8 cellular contexts compared by ENCODE assay signal in genomic region chr5:160421625-160422258, GRCh38. TPM values are rescaled to one million over a fixed set of nuclear protein-coding genes. Genes with fewer than 3 reads are reported as not detected.
DNase-seq lines count a peak whose midpoint lies in the region; ATAC-seq and TF ChIP-seq lines count a peak whose summit lies in the region.

Gene PTTG1, plus strand, starts transcription at chr5:160421855. Its CDS starts 458 bp downstream, at chr5:160422313.

- H3K4me1 Mint-ChIP-seq in activated CD4-positive, alpha-beta T cell treated with anti-CD3 and anti-CD28 coated beads, Interleukin-2, amount 10 ng/mL, durations not matched to agents 7 days and 5 days = peaks cover 72% of the 10 kb centered on the region

- no peaks in the 10 kb centered on the region for H3K36me3 ChIP-seq in liver (ENCODE audit: control insufficient read depth in 4 of 4, insufficient read depth in 3 of 4, low read depth in 1 of 4, low read length in 3 of 4)

- peak within 1 kb of the TSS; percentile 92 for H3K4me3 Mint-ChIP-seq in activated CD4-positive, alpha-beta T cell treated with anti-CD3 and anti-CD28 coated beads, Interleukin-2, amount 10 ng/mL, durations not matched to agents 7 days and 5 days

- no peaks in the 10 kb centered on the region for H3K27me3 ChIP-seq in liver (ENCODE audit: control insufficient read depth in 4 of 4, insufficient read depth in 4 of 4, low read length in 3 of 4)

- H3K9me3 Mint-ChIP-seq in activated CD4-positive, alpha-beta T cell treated with anti-CD3 and anti-CD28 coated beads, Interleukin-2, amount 10 ng/mL, durations not matched to agents 7 days and 5 days = no peaks in the 10 kb centered on the region

- H3K9me3 ChIP-seq in liver (ENCODE audit: control insufficient read depth in 4 of 4, low read length in 3 of 4) = no peaks in the 10 kb centered on the region

- H3K27ac ChIP-seq in liver (ENCODE audit: low read depth in 1 of 2, low read length in 2 of 2) = peak within 1 kb of the TSS; percentile 23 to 31

- ATAC-seq in GM19351 (IDR thresholded peaks at IDR 0.05; ENCODE audit: unreplicated experiment) (peak; percentile 65), HG03520 (IDR thresholded peaks at IDR 0.05; ENCODE audit: unreplicated experiment) (peak; percentile 54)

- H3K4me1 ChIP-seq in liver (ENCODE audit: control insufficient read depth in 4 of 4, insufficient read depth in 4 of 4, low read length in 3 of 4) = peaks cover 3 to 19% (median 10%) of the 10 kb centered on the region in 4 donors

- CTCF ChIA-PET in activated CD4-positive, alpha-beta T cell treated with anti-CD3 and anti-CD28 coated beads, Interleukin-2, amount 10 ng/mL, durations not matched to agents 7 days and 5 days (lab: Charles Lee) = interaction anchor here (0.6 to 5.4 kb wide), 3 partner anchors 17 to 1251 kb away, joined by 3 to 52 read pairs (median 4); no protein-coding TSS in a partner anchor

- no peaks in the 10 kb centered on the region for H3K27me3 Mint-ChIP-seq in activated CD4-positive, alpha-beta T cell treated with anti-CD3 and anti-CD28 coated beads, Interleukin-2, amount 10 ng/mL, durations not matched to agents 7 days and 5 days

- H3K27ac Mint-ChIP-seq in activated CD4-positive, alpha-beta T cell treated with anti-CD3 and anti-CD28 coated beads, Interleukin-2, amount 10 ng/mL, durations not matched to agents 7 days and 5 days = peak within 1 kb of the TSS; percentile 94

- H3K9ac ChIP-seq in liver (ENCODE audit: low read depth in 1 of 2, low read length in 2 of 2) = peak within 1 kb of the TSS in 1 of 2 donors; percentile 20

- DNase-seq in C1 segment of cervical spinal cord (lab: John Stamatoyannopoulos, UW) (peak in 12 of 14 donors; percentile 44 to 83 (median 77)), NCI-H526 treated with DMSO at 0.1 percent for 48 hours (lab: John Stamatoyannopoulos, UW) (peak; percentile 82), dermis blood vessel endothelial cell (peak; percentile 99)
- DNase-seq in activated CD4-positive, alpha-beta T cell treated with anti-CD3 and anti-CD28 coated beads, Interleukin-2, amount 10 ng/mL, durations not matched to agents 7 days and 5 days = peak; percentile 93
- peak; percentile 93 for DNase-seq in stimulated activated CD4-positive, alpha-beta T cell treated with anti-CD3 and anti-CD28 coated beads, Interleukin-4, amount 100 ng/mL, for 1 hour

- peaks cover 38% of the 10 kb centered on the region for H3K36me3 Mint-ChIP-seq in activated CD4-positive, alpha-beta T cell treated with anti-CD3 and anti-CD28 coated beads, Interleukin-2, amount 10 ng/mL, durations not matched to agents 7 days and 5 days (ENCODE audit: low read depth)

- TF ChIP-seq RAD21 in liver (IDR thresholded peaks at IDR 0.05) = no peak

- POLR2A ChIA-PET in activated CD4-positive, alpha-beta T cell treated with anti-CD3 and anti-CD28 coated beads, Interleukin-2, amount 10 ng/mL, durations not matched to agents 7 days and 5 days (lab: Charles Lee) = no interaction called here

- no peak for TF ChIP-seq CTCF in liver (IDR thresholded peaks at IDR 0.05; ENCODE audit: low read depth, low read length, missing input control)

- WGBS in liver = 2% methylated on average over 39 of the region's 39 CpGs

- H3K4me3 ChIP-seq in liver (ENCODE audit: low read depth in 1 of 3, low read length in 3 of 3) = peak within 1 kb of the TSS; percentile 60 to 71 (median 63)

TF ChIP-seq in liver, 16 proteins besides CTCF, POLR2A, EP300 and RAD21:
- TF ChIP-seq YY1 (IDR thresholded peaks at IDR 0.05) (no peak), SP1 (IDR thresholded peaks at IDR 0.05) (peak; percentile 59), REST (IDR thresholded peaks at IDR 0.05) (peak; percentile 33), GABPA (IDR thresholded peaks at IDR 0.05 in 1 of 2, conservative IDR thresholded peaks at IDR 0.05 in 1 of 2) (peak in 1 of 2 donors; percentile 58)

RNA-seq across cellular contexts. Expression of gene PTTG1, which starts in this region (rescaled TPM):
- total RNA-seq in activated CD4-positive, alpha-beta T cell treated with anti-CD3 and anti-CD28 coated beads, Interleukin-2, amount 10 ng/mL, durations not matched to agents 7 days and 5 days = 100 to 1,000 TPM; 160 to 189 TPM
- total RNA-seq in dermis blood vessel endothelial cell (60.4 and 190 TPM in 2 replicates), liver (10 to 100 TPM in 1 of 2 donors, under 1 TPM in 1; 0.75 to 84.0 TPM)
- 1 to 10 TPM; 5.5 to 5.6 TPM for polyA plus RNA-seq in liver

Comparison
In these comparisons a context has a peak if more than half of its experiments do, and no peak if none do; other contexts are left out.
1. Peak in every context shown above with its lines: DNase-seq, ATAC-seq, H3K4me3 ChIP-seq and H3K27ac ChIP-seq.